Comparison of ENCODE assay signal across 21 cellular contexts in the genomic region with DNA sequence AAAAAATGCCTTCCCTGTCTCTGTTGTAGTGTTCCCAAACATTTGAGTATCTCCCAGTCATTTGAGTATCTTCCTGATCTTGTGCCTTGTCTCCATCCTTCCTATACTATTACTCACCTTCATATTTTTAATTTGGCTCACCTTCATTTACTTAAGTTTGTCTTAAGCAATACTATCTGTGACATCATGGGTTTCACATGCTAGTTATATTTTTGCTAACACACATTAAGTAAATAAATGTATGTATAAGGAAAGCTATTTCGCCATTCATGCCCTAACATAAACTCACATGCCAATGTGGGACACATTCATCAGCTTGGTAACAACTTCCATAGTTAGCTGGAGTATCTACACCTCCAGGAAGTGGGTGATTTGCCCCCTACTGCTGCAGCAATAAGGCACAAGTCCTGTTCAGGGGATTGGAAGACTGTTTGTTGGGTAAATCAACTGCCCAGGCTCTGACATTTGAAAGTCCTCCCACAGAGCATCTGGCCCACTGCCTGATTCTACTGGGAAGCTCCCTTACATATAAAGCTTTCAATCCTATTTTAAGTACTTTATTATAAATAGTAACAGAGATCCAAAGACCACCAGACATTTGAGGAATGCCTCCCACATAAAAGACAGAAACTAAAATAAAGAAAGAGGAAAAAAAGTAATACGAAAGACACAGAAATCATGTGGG.
"Had no signal": no experiment of that assay in that cellular context is flagged by ENCODE, and none has a peak within 500 bp of the region (broad histone marks: within the 10 kb centered on the region; RNA-seq: fewer than 3 reads in every experiment).

No MANE protein-coding gene starts in this region.

- H3K27me3 Mint-ChIP-seq: activated CD4-positive, alpha-beta memory T cell treated with anti-CD3 and anti-CD28 coated beads, Interleukin-2, amount 10 ng/mL, durations not matched to agents 7 days and 5 days; activated naive CD4-positive, alpha-beta T cell treated with anti-CD3 and anti-CD28 coated beads, Interleukin-2, amount 50 U/mL, for 24 hours; naive thymus-derived CD8-positive, alpha-beta T cell had no signal

- H3K4me3 Mint-ChIP-seq: activated CD4-positive, alpha-beta memory T cell treated with anti-CD3 and anti-CD28 coated beads, Interleukin-2, amount 10 ng/mL, durations not matched to agents 7 days and 5 days; activated CD4-positive, alpha-beta T cell treated with anti-CD3 and anti-CD28 coated beads, Interleukin-2, amount 10 ng/mL, durations not matched to agents 24 days and 14 days; activated naive CD4-positive, alpha-beta T cell treated with anti-CD3 and anti-CD28 coated beads, Interleukin-2, amount 50 U/mL, for 24 hours; activated T-helper 1 cell treated with anti-CD3 and anti-CD28 coated beads, Interleukin-12 subunit alpha, Interleukin-12 subunit beta, Interleukin-2, Interleukin-4 antibody, amounts not matched to agents 30 ng/mL and 10 ng/mL and 1 ng/mL, durations not matched to agents 14 hours and 24 hours and 36 hours; endodermal cell; naive thymus-derived CD8-positive, alpha-beta T cell; stimulated activated effector memory CD8-positive, alpha-beta T cell treated with anti-CD3 and anti-CD28 coated beads, Interleukin-12 subunit alpha, Interleukin-12 subunit beta, amount 100 ng/mL, for 72 hours had no signal

- H3K9me3 ChIP-seq: lower lobe of right lung, stomach, transverse colon had no signal

- H3K36me3 Mint-ChIP-seq: activated naive CD4-positive, alpha-beta T cell treated with anti-CD3 and anti-CD28 coated beads, Interleukin-2, amount 50 U/mL, for 24 hours; naive thymus-derived CD8-positive, alpha-beta T cell; stimulated activated effector memory CD8-positive, alpha-beta T cell treated with anti-CD3 and anti-CD28 coated beads, Interleukin-12 subunit alpha, Interleukin-12 subunit beta, amount 100 ng/mL, for 72 hours had no signal

- H3K4me1 ChIP-seq: lower lobe of right lung had no signal

- H3K27ac Mint-ChIP-seq: activated CD4-positive, alpha-beta memory T cell treated with anti-CD3 and anti-CD28 coated beads, Interleukin-2, amount 10 ng/mL, durations not matched to agents 7 days and 5 days; activated CD4-positive, alpha-beta T cell treated with anti-CD3 and anti-CD28 coated beads, Interleukin-2, amount 10 ng/mL, durations not matched to agents 24 days and 14 days; activated naive CD4-positive, alpha-beta T cell treated with anti-CD3 and anti-CD28 coated beads, Interleukin-2, amount 50 U/mL, for 24 hours; activated T-helper 1 cell treated with anti-CD3 and anti-CD28 coated beads, Interleukin-12 subunit alpha, Interleukin-12 subunit beta, Interleukin-2, Interleukin-4 antibody, amounts not matched to agents 30 ng/mL and 10 ng/mL and 1 ng/mL, durations not matched to agents 14 hours and 24 hours and 36 hours; endodermal cell; naive thymus-derived CD8-positive, alpha-beta T cell; progenitor cell of endocrine pancreas; stimulated activated effector memory CD8-positive, alpha-beta T cell treated with anti-CD3 and anti-CD28 coated beads, Interleukin-12 subunit alpha, Interleukin-12 subunit beta, amount 100 ng/mL, for 72 hours had no signal

- H3K4me1 Mint-ChIP-seq: activated CD4-positive, alpha-beta memory T cell treated with anti-CD3 and anti-CD28 coated beads, Interleukin-2, amount 10 ng/mL, durations not matched to agents 7 days and 5 days; activated CD4-positive, alpha-beta T cell treated with anti-CD3 and anti-CD28 coated beads, Interleukin-2, amount 10 ng/mL, durations not matched to agents 24 days and 14 days; activated naive CD4-positive, alpha-beta T cell treated with anti-CD3 and anti-CD28 coated beads, Interleukin-2, amount 50 U/mL, for 24 hours; naive thymus-derived CD8-positive, alpha-beta T cell; stimulated activated effector memory CD8-positive, alpha-beta T cell treated with anti-CD3 and anti-CD28 coated beads, Interleukin-12 subunit alpha, Interleukin-12 subunit beta, amount 100 ng/mL, for 72 hours had no signal

- H3K36me3 ChIP-seq: brain microvascular endothelial cell, lower lobe of right lung, stomach, transverse colon had no signal

- ATAC-seq: activated CD4-positive, CD25-positive, alpha-beta regulatory T cell treated with anti-CD3 and anti-CD28 coated beads, Interleukin-2, amount 50 U/mL, for 24 hours; lower lobe of right lung; naive thymus-derived CD8-positive, alpha-beta T cell; stimulated activated effector memory CD8-positive, alpha-beta T cell treated with anti-CD3 and anti-CD28 coated beads, Interleukin-12 subunit alpha, Interleukin-12 subunit beta, amount 100 ng/mL, for 72 hours had no signal

- H3K27me3 ChIP-seq: brain microvascular endothelial cell, stomach, transverse colon had no signal

- DNase-seq: activated CD4-positive, alpha-beta memory T cell treated with anti-CD3 and anti-CD28 coated beads, Interleukin-2, amount 10 ng/mL, durations not matched to agents 7 days and 5 days; activated CD4-positive, alpha-beta T cell treated with anti-CD3 and anti-CD28 coated beads, Interleukin-2, amount 10 ng/mL, durations not matched to agents 24 days and 14 days; activated gamma-delta T cell; anterior cingulate cortex; brain microvascular endothelial cell; cortex of kidney; endodermal cell; foreskin fibroblast; kidney; lower lobe of right lung; naive thymus-derived CD8-positive, alpha-beta T cell; stimulated activated CD4-positive, alpha-beta T cell treated with anti-CD3 and anti-CD28 coated beads, Interleukin-2, amount 100 ng/mL, for 24 hours; stomach; T-helper 2 cell; transverse colon had no signal

- FAIRE-seq: kidney, urothelium cell line had no signal

- H3K9me3 Mint-ChIP-seq: activated CD4-positive, alpha-beta memory T cell treated with anti-CD3 and anti-CD28 coated beads, Interleukin-2, amount 10 ng/mL, durations not matched to agents 7 days and 5 days; activated T-helper 1 cell treated with anti-CD3 and anti-CD28 coated beads, Interleukin-12 subunit alpha, Interleukin-12 subunit beta, Interleukin-2, Interleukin-4 antibody, amounts not matched to agents 30 ng/mL and 10 ng/mL and 1 ng/mL, durations not matched to agents 14 hours and 24 hours and 36 hours; endodermal cell; stimulated activated effector memory CD8-positive, alpha-beta T cell treated with anti-CD3 and anti-CD28 coated beads, Interleukin-12 subunit alpha, Interleukin-12 subunit beta, amount 100 ng/mL, for 72 hours had no signal

- H3K4me3 ChIP-seq: lower lobe of right lung, stomach, transverse colon had no signal

- H3K27ac ChIP-seq: brain microvascular endothelial cell, lower lobe of right lung, stomach, transverse colon had no signal
